1 cellular context compared by ENCODE assay signal in genomic region chr18:24853076-24853475, GRCh38.
TF ChIP-seq lines count a peak whose summit lies in the region.

No MANE protein-coding gene starts in this region.

TF ChIP-seq in WTC11, 78 proteins besides CTCF, POLR2A, EP300 and RAD21 (continued from another document):
- TF ChIP-seq ZNF532 (CRISPR knock-in tag; IDR thresholded peaks at IDR 0.05; ENCODE audit: borderline replicate concordance) = no peak
- no peak for TF ChIP-seq ELF4 (CRISPR knock-in tag; IDR thresholded peaks at IDR 0.05; ENCODE audit: low read depth)
- TF ChIP-seq TEAD1 (CRISPR knock-in tag; IDR thresholded peaks at IDR 0.05) = no peak
- TF ChIP-seq ZNF416 (CRISPR knock-in tag; IDR thresholded peaks at IDR 0.05) = no peak
- no peak for TF ChIP-seq JUN (CRISPR knock-in tag; IDR thresholded peaks at IDR 0.05)
